ENCODE assay signal across 1 cellular context in genomic region chr3:159148466-159148865, GRCh38.
TF ChIP-seq lines count a peak whose summit lies in the region.

No MANE protein-coding gene starts in this region.

TF ChIP-seq in SK-N-SH treated with all-trans-retinoic acid at 6 μM for 48 hours, 23 proteins besides CTCF, POLR2A, EP300 and RAD21 (continued from another document):
- TF ChIP-seq GLIS3 (CRISPR knock-in tag; IDR thresholded peaks at IDR 0.05) = no peak
- no peak for TF ChIP-seq RARB (CRISPR knock-in tag; IDR thresholded peaks at IDR 0.05)
- no peak for TF ChIP-seq OSR1 (CRISPR knock-in tag; IDR thresholded peaks at IDR 0.05)
- TF ChIP-seq SNAI2 (CRISPR knock-in tag; IDR thresholded peaks at IDR 0.05) = no peak
- TF ChIP-seq ARNTL (CRISPR knock-in tag; IDR thresholded peaks at IDR 0.05; ENCODE audit: borderline replicate concordance, low read depth) = no peak
- no peak for TF ChIP-seq ZFP30 (CRISPR knock-in tag; IDR thresholded peaks at IDR 0.05)
- TF ChIP-seq POU6F1 (CRISPR knock-in tag; IDR thresholded peaks at IDR 0.05; ENCODE audit: borderline replicate concordance, low read depth) = no peak
- no peak for TF ChIP-seq TCF4 (CRISPR knock-in tag; IDR thresholded peaks at IDR 0.05; ENCODE audit: borderline replicate concordance)
- TF ChIP-seq ZC3H10 (CRISPR knock-in tag; IDR thresholded peaks at IDR 0.05) = no peak
- no peak for TF ChIP-seq TOX (CRISPR knock-in tag; IDR thresholded peaks at IDR 0.05; ENCODE audit: borderline replicate concordance)
- no peak for TF ChIP-seq PATZ1 (CRISPR knock-in tag; IDR thresholded peaks at IDR 0.05; ENCODE audit: borderline replicate concordance)
- TF ChIP-seq ZFP3 (CRISPR knock-in tag; IDR thresholded peaks at IDR 0.05) = no peak
- TF ChIP-seq CREB5 (CRISPR knock-in tag; IDR thresholded peaks at IDR 0.05; ENCODE audit: low read depth) = no peak
- no peak for TF ChIP-seq BACH2 (CRISPR knock-in tag; IDR thresholded peaks at IDR 0.05; ENCODE audit: borderline replicate concordance)
- TF ChIP-seq CSRNP3 (CRISPR knock-in tag; IDR thresholded peaks at IDR 0.05) = no peak
- no peak for TF ChIP-seq ZNF8 (CRISPR knock-in tag; IDR thresholded peaks at IDR 0.05)
- no peak for TF ChIP-seq ZNF565 (CRISPR knock-in tag; conservative IDR thresholded peaks at IDR 0.05; ENCODE audit: low read depth)
- TF ChIP-seq ISL1 (CRISPR knock-in tag; IDR thresholded peaks at IDR 0.05) = no peak
